9 cellular contexts compared by ENCODE assay signal in genomic region chr10:69237528-69238159, GRCh38. TPM values are rescaled to one million over a fixed set of nuclear protein-coding genes. Genes with fewer than 3 reads are reported as not detected.
A peak's percentile ranks its signal among the peaks of the same experiment; 100 is the strongest.
DNase-seq lines count a peak whose midpoint lies in the region; ATAC-seq and TF ChIP-seq lines count a peak whose summit lies in the region.
"Had no signal": no experiment of that assay in that cellular context is flagged by ENCODE, and none has a peak within 500 bp of the region (broad histone marks: within the 10 kb centered on the region; RNA-seq: fewer than 3 reads in every experiment).

No MANE protein-coding gene starts in this region.

- peak; percentile 98 for TF ChIP-seq RAD21 in Ishikawa (IDR thresholded peaks at IDR 0.05; ENCODE audit: low read depth)

- intact Hi-C loops in PC-3 (cut with micrococcal nuclease), result loop anchor here (1.0 to 5.0 kb wide), 5 partner anchors 82 to 400 kb away; no protein-coding TSS in a partner anchor
- intact Hi-C loops in esophagus squamous epithelium (cut with DNase I), result loop anchor here (5.0 kb wide), 1 partner anchor 155 kb away; no protein-coding TSS in a partner anchor
- intact Hi-C loops in natural killer cell (cut with micrococcal nuclease), result loop anchor here (1.0 to 5.0 kb wide), 2 partner anchors 155 to 270 kb away; no protein-coding TSS in a partner anchor

- no peaks in the 10 kb centered on the region for H3K9me2 ChIP-seq in PC-3 (replicated peaks; ENCODE audit: low read length)

- H3K27ac Mint-ChIP-seq in activated T-cell treated with anti-CD3 and anti-CD28 coated beads, Interleukin-2, amount 50 U/mL, for 24 hours, result no peak overlapping the region
- peak overlapping the region in 1 of 2 donors; percentile 14 for H3K27ac Mint-ChIP-seq in natural killer cell
- H3K27ac Mint-ChIP-seq: dendritic cell treated with granulocyte-macrophage colony-stimulating factor and Interleukin-4, amounts not matched to agents 40 ng/mL and 50 ng/mL, for 4 days had no signal

- H3K9me3 Mint-ChIP-seq in activated T-cell treated with anti-CD3 and anti-CD28 coated beads, Interleukin-2, amount 50 U/mL, for 24 hours, result no peaks in the 10 kb centered on the region
- H3K9me3 Mint-ChIP-seq in natural killer cell, result no peaks in the 10 kb centered on the region
- H3K9me3 Mint-ChIP-seq: dendritic cell treated with granulocyte-macrophage colony-stimulating factor and Interleukin-4, amounts not matched to agents 40 ng/mL and 50 ng/mL, for 4 days had no signal

- H3K36me3 ChIP-seq in PC-3 (ENCODE audit: low read depth, low read length), result no peaks in the 10 kb centered on the region
- no peaks in the 10 kb centered on the region for H3K36me3 ChIP-seq in esophagus squamous epithelium

- no peak for TF ChIP-seq EP300 in Ishikawa (IDR thresholded peaks at IDR 0.05; ENCODE audit: borderline replicate concordance)

- no peak overlapping the region for H3K9ac ChIP-seq in PC-3 (ENCODE audit: low read length)

- no peak overlapping the region for H3K4me3 ChIP-seq in PC-3 (ENCODE audit: low read length)
- H3K4me3 ChIP-seq in esophagus squamous epithelium, result no peak overlapping the region

- CTCF ChIA-PET in PC-3 (lab: Charles Lee), result interaction anchor here (1.3 kb wide), 1 partner anchor 155 kb away, joined by 6 read pairs; no protein-coding TSS in a partner anchor

- H4K20me1 ChIP-seq in PC-3 (ENCODE audit: low read length), result no peaks in the 10 kb centered on the region

- no peak for TF ChIP-seq POLR2A in esophagus squamous epithelium (IDR thresholded peaks at IDR 0.05)

- H3K27me3 Mint-ChIP-seq in activated T-cell treated with anti-CD3 and anti-CD28 coated beads, Interleukin-2, amount 50 U/mL, for 24 hours, result no peaks in the 10 kb centered on the region
- no peaks in the 10 kb centered on the region for H3K27me3 Mint-ChIP-seq in natural killer cell (ENCODE audit: low read depth in 2 of 2)
- H3K27me3 Mint-ChIP-seq: dendritic cell treated with granulocyte-macrophage colony-stimulating factor and Interleukin-4, amounts not matched to agents 40 ng/mL and 50 ng/mL, for 4 days had no signal

- WGBS in esophagus squamous epithelium, 2 donors, result 18 to 22% methylated on average over 16 of the region's 17 CpGs

- H3K27me3 ChIP-seq in PC-3 (ENCODE audit: low read length) (no peaks in the 10 kb centered on the region), esophagus squamous epithelium (no peaks in the 10 kb centered on the region)

- BruUV-seq in PC-3 (replicated peaks; lab: Mats Ljungman, UMichigan), result no TSS peak

- H3K4me3 Mint-ChIP-seq in activated T-cell treated with anti-CD3 and anti-CD28 coated beads, Interleukin-2, amount 50 U/mL, for 24 hours, result no peak overlapping the region
- H3K4me3 Mint-ChIP-seq in natural killer cell, result no peak overlapping the region
- H3K4me3 Mint-ChIP-seq: dendritic cell treated with granulocyte-macrophage colony-stimulating factor and Interleukin-4, amounts not matched to agents 40 ng/mL and 50 ng/mL, for 4 days had no signal

- no peak overlapping the region for H3K27ac ChIP-seq in PC-3 (ENCODE audit: low read length)
- H3K27ac ChIP-seq in esophagus squamous epithelium, result no peak overlapping the region

- H3K4me1 ChIP-seq in PC-3 (ENCODE audit: insufficient read depth, low read length), result peaks cover 31% of the 10 kb centered on the region
- peaks cover 0 to 35% (median 11%) of the 10 kb centered on the region in 3 donors for H3K4me1 ChIP-seq in esophagus squamous epithelium

- no peaks in the 10 kb centered on the region for H3F3A ChIP-seq in PC-3 (ENCODE audit: low read length, unreplicated experiment)

- H3K36me3 Mint-ChIP-seq in activated T-cell treated with anti-CD3 and anti-CD28 coated beads, Interleukin-2, amount 50 U/mL, for 24 hours (ENCODE audit: low read depth), result no peaks in the 10 kb centered on the region
- H3K36me3 Mint-ChIP-seq in natural killer cell, result no peaks in the 10 kb centered on the region

- peak; percentile 90 for ATAC-seq in GM21381 (IDR thresholded peaks at IDR 0.05; ENCODE audit: unreplicated experiment)
- peak; percentile 94 for ATAC-seq in PC-3
- ATAC-seq in natural killer cell, result peak; percentile 95 to 100 (median 100)

- peak overlapping the region; percentile 3; the same call in 1 of the 2 replicates for H3K4me2 ChIP-seq in PC-3 (ENCODE audit: low read length)

- peak overlapping the region; percentile 9 for H2AFZ ChIP-seq in PC-3 (ENCODE audit: low read length)

- H3K79me2 ChIP-seq in PC-3 (ENCODE audit: low read length), result no peaks in the 10 kb centered on the region

- peaks cover 15% of the 10 kb centered on the region for H3K4me1 Mint-ChIP-seq in activated T-cell treated with anti-CD3 and anti-CD28 coated beads, Interleukin-2, amount 50 U/mL, for 24 hours (ENCODE audit: low read depth)
- peaks cover 10 to 26% of the 10 kb centered on the region in 2 donors for H3K4me1 Mint-ChIP-seq in natural killer cell

- POLR2A ChIA-PET in PC-3 (lab: Charles Lee; ENCODE audit: unreplicated experiment), result no interaction called here

- peak; percentile 87 for DNase-seq in DMS 273 (lab: John Stamatoyannopoulos, UW; ENCODE audit: unreplicated experiment)
- peak; percentile 98 for DNase-seq in PC-3
- peak; percentile 93 for DNase-seq in activated T-cell treated with anti-CD3 and anti-CD28 coated beads, Interleukin-2, amount 50 U/mL, for 24 hours
- DNase-seq in esophagus squamous epithelium (lab: John Stamatoyannopoulos, UW), result no peak
- DNase-seq in natural killer cell, result peak; percentile 85
- peak; percentile 58 to 89 (median 78) for DNase-seq in stimulated activated naive CD4-positive, alpha-beta T cell (lab: John Stamatoyannopoulos, UW)

- H3K9me3 ChIP-seq in PC-3 (ENCODE audit: low read length) (no peaks in the 10 kb centered on the region), esophagus squamous epithelium (no peaks in the 10 kb centered on the region)

- TF ChIP-seq CTCF in PC-3 (conservative IDR thresholded peaks at IDR 0.05; ENCODE audit: low read depth, low read length) (peak; percentile 99), esophagus squamous epithelium (IDR thresholded peaks at IDR 0.05) (peak; percentile 86 to 99 (median 96)), natural killer cell (IDR thresholded peaks at IDR 0.05) (peak; percentile 98)

TF ChIP-seq in Ishikawa, 13 proteins besides CTCF, POLR2A, EP300 and RAD21:
- TF ChIP-seq TAF1 (IDR thresholded peaks at IDR 0.05; ENCODE audit: low read depth) (no peak), CREB1 (IDR thresholded peaks at IDR 0.05; ENCODE audit: low read depth) (no peak), EGR1 (IDR thresholded peaks at IDR 0.05) (no peak), ZBTB7A (IDR thresholded peaks at IDR 0.05; ENCODE audit: low read depth) (no peak), CEBPB (IDR thresholded peaks at IDR 0.05) (no peak), MAX (IDR thresholded peaks at IDR 0.05) (no peak), TCF12 (IDR thresholded peaks at IDR 0.05; ENCODE audit: low read depth) (no peak), FOXM1 (IDR thresholded peaks at IDR 0.05; ENCODE audit: borderline replicate concordance, low read depth) (no peak), YY1 (IDR thresholded peaks at IDR 0.05; ENCODE audit: low read depth) (no peak), REST (IDR thresholded peaks at IDR 0.05; ENCODE audit: low read depth) (no peak)

RNA-seq across cellular contexts. Expression of gene HKDC1, which starts 17.5 kb away (rescaled TPM):
- total RNA-seq in PC-3 (2014; rRNA removed), result 0.44 and 1.2 TPM in 2 replicates
- total RNA-seq in esophagus squamous epithelium, result 1 to 10 TPM in 1 of 4 donors, under 1 TPM in 2, not detected in 1; 0.19 to 1.5 (median 0.19) TPM
- total RNA-seq in natural killer cell, result under 1 TPM in 2 of 3 donors, not detected in 1; 0.50 to 0.82 TPM

RNA-seq across cellular contexts. Expression of gene HK1, which starts 40.7 kb away (rescaled TPM):
- 189 and 208 TPM in 2 replicates for total RNA-seq in PC-3 (2014; rRNA removed)
- total RNA-seq in esophagus squamous epithelium, result 100 to 1,000 TPM; 130 to 189 (median 142) TPM
- 10 to 100 TPM; 58.4 to 72.6 (median 69.5) TPM for total RNA-seq in natural killer cell

RNA-seq across cellular contexts. Expression of gene SUPV3L1, which starts 57.6 kb away (rescaled TPM):
- 86.2 and 117 TPM in 2 replicates for total RNA-seq in PC-3 (2014; rRNA removed)
- 10 to 100 TPM; 10.4 to 31.9 (median 20.9) TPM for total RNA-seq in esophagus squamous epithelium
- total RNA-seq in natural killer cell, result 100 to 1,000 TPM in 1 of 3 donors, 10 to 100 TPM in 2; 56.6 to 104 (median 67.1) TPM
